Comparison of ENCODE assay signal across 23 cellular contexts in the genomic region with DNA sequence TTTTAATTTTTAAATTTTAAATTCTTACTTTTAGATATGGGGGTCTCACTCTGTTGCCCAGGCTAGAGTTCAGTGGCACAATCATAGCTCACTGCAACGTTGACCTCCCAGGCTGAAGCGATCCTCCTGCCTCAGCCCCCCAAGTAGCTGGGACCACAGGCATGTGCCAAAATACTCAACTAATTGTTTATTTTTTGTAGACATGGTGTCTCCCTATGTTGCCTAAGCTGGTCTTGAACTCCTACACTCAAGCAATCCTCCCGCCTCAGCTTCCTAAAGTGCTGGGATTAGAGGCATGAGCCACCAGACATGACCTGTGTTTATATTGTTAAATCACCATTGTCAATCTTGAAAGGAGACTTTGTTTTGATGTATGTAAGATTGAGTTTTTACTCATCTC.
"Had no signal": no experiment of that assay in that cellular context is flagged by ENCODE, and none has a peak within 500 bp of the region (broad histone marks: within the 10 kb centered on the region; RNA-seq: fewer than 3 reads in every experiment).

No MANE protein-coding gene starts in this region.

- DNase-seq: colonic mucosa; cortex of kidney; dermis blood vessel endothelial cell; dorsolateral prefrontal cortex; effector CD4-positive, alpha-beta T cell; effector CD8-positive, alpha-beta T cell; effector memory CD4-positive, alpha-beta T cell; effector memory CD8-positive, alpha-beta T cell; endodermal cell; erythroblast; esophagus squamous epithelium; foreskin fibroblast; foreskin keratinocyte; foreskin melanocyte; gastrocnemius medialis; glutamatergic neuron; head of caudate nucleus; heart left ventricle; heart right ventricle had no signal

- H3K27me3 ChIP-seq: colonic mucosa, dorsolateral prefrontal cortex, esophagus muscularis mucosa, esophagus squamous epithelium, foreskin keratinocyte, gastrocnemius medialis, gastroesophageal sphincter, heart left ventricle, heart right ventricle had no signal

- H3K9me3 ChIP-seq: colonic mucosa, esophagus muscularis mucosa, esophagus squamous epithelium, gastrocnemius medialis, gastroesophageal sphincter, heart left ventricle, heart right ventricle had no signal

- H3K4me3 ChIP-seq: colonic mucosa, coronary artery, dorsolateral prefrontal cortex, esophagus muscularis mucosa, esophagus squamous epithelium, gastrocnemius medialis, gastroesophageal sphincter, heart left ventricle, heart right ventricle had no signal

- H3K27ac ChIP-seq: colonic mucosa, coronary artery, dorsolateral prefrontal cortex, epithelial cell of prostate, esophagus muscularis mucosa, esophagus squamous epithelium, foreskin keratinocyte, gastrocnemius medialis, gastroesophageal sphincter, heart left ventricle, heart right ventricle had no signal

- H3K4me1 ChIP-seq: colonic mucosa, esophagus muscularis mucosa, esophagus squamous epithelium, foreskin keratinocyte, gastrocnemius medialis, gastroesophageal sphincter, heart left ventricle, heart right ventricle had no signal

- H3K36me3 ChIP-seq: colonic mucosa, gastrocnemius medialis had no signal
